In genomic region chrX:1389181-1389992, GRCh38 we compare ENCODE assay signal across 11 cellular contexts. TPM values are rescaled to one million over a fixed set of nuclear protein-coding genes. Genes with fewer than 3 reads are reported as not detected.
DNase-seq lines count a peak whose midpoint lies in the region; ATAC-seq and TF ChIP-seq lines count a peak whose summit lies in the region.
"Had no signal": no experiment of that assay in that cellular context is flagged by ENCODE, and none has a peak within 500 bp of the region (broad histone marks: within the 10 kb centered on the region; RNA-seq: fewer than 3 reads in every experiment).

No MANE protein-coding gene starts in this region.

- H3K4me1 ChIP-seq in right cardiac atrium (ENCODE audit: control insufficient read depth, insufficient read depth, low read length), result peaks cover 3% of the 10 kb centered on the region
- peaks cover 0 to 53% (median 52%) of the 10 kb centered on the region in 4 donors for H3K4me1 ChIP-seq in sigmoid colon

- H3K36me3 Mint-ChIP-seq in T-helper 2 cell treated with Interferon-gamma antibody and Interleukin-4, amounts not matched to agents 5 μg/mL and 100 μg/mL, for 36 hours (ENCODE audit: low read depth), result peaks cover 59% of the 10 kb centered on the region
- H3K36me3 Mint-ChIP-seq in activated B cell treated with CpG ODN at 0.5 μM for 24 hours (ENCODE audit: low read depth), result peaks cover 69% of the 10 kb centered on the region

- TF ChIP-seq CTCF in activated B cell treated with CpG ODN at 0.5 μM for 24 hours (IDR thresholded peaks at IDR 0.05) (no peak), sigmoid colon (IDR thresholded peaks at IDR 0.05) (no peak)

- no peaks in the 10 kb centered on the region for H3K27me3 Mint-ChIP-seq in T-helper 2 cell treated with Interferon-gamma antibody and Interleukin-4, amounts not matched to agents 5 μg/mL and 100 μg/mL, for 36 hours (ENCODE audit: low read depth)
- no peaks in the 10 kb centered on the region for H3K27me3 Mint-ChIP-seq in activated B cell treated with CpG ODN at 0.5 μM for 24 hours

- peak overlapping the region; percentile 7 for H3K4me3 Mint-ChIP-seq in T-helper 2 cell treated with Interferon-gamma antibody and Interleukin-4, amounts not matched to agents 5 μg/mL and 100 μg/mL, for 36 hours
- no peak overlapping the region for H3K4me3 Mint-ChIP-seq in activated B cell treated with CpG ODN at 0.5 μM for 24 hours

- H3K4me3 ChIP-seq in right cardiac atrium (ENCODE audit: low read length), result no peak overlapping the region
- peak overlapping the region in 1 of 4 donors; percentile 96 for H3K4me3 ChIP-seq in sigmoid colon
- H3K4me3 ChIP-seq: colonic mucosa had no signal

- H3K27me3 ChIP-seq in right cardiac atrium (ENCODE audit: control insufficient read depth, insufficient read depth) (no peaks in the 10 kb centered on the region), sigmoid colon (no peaks in the 10 kb centered on the region)
- H3K27me3 ChIP-seq: colonic mucosa had no signal

- TF ChIP-seq POLR2A in sigmoid colon (IDR thresholded peaks at IDR 0.05), result no peak

- H3K27ac Mint-ChIP-seq in T-helper 2 cell treated with Interferon-gamma antibody and Interleukin-4, amounts not matched to agents 5 μg/mL and 100 μg/mL, for 36 hours, result no peak overlapping the region
- no peak overlapping the region for H3K27ac Mint-ChIP-seq in activated B cell treated with CpG ODN at 0.5 μM for 24 hours

- no peak for ATAC-seq in activated B cell treated with CpG ODN at 0.5 μM for 24 hours (ENCODE audit: low read depth)
- no peak for ATAC-seq in right cardiac atrium
- no peak for ATAC-seq in GM21619 (IDR thresholded peaks at IDR 0.05; ENCODE audit: unreplicated experiment)
- no peak for ATAC-seq in HG03135 (IDR thresholded peaks at IDR 0.05; ENCODE audit: unreplicated experiment)
- ATAC-seq: Panc1 had no signal

- no peaks in the 10 kb centered on the region for H3K9me3 ChIP-seq in right cardiac atrium (ENCODE audit: control insufficient read depth, low read length)
- H3K9me3 ChIP-seq in sigmoid colon, result no peaks in the 10 kb centered on the region
- H3K9me3 ChIP-seq: colonic mucosa had no signal

- CTCF ChIA-PET in activated B cell treated with CpG ODN at 0.5 μM for 24 hours (lab: Charles Lee), result no interaction called here

- H3K27ac ChIP-seq in right cardiac atrium (ENCODE audit: low read length) (no peak overlapping the region), sigmoid colon (no peak overlapping the region)
- H3K27ac ChIP-seq: colonic mucosa had no signal

- DNase-seq in T-helper 2 cell treated with Interferon-gamma antibody and Interleukin-4, amounts not matched to agents 5 μg/mL and 100 μg/mL, for 36 hours (ENCODE audit: low spot score), result no peak
- no peak for DNase-seq in T-helper 2 cell
- DNase-seq in activated B cell treated with CpG ODN at 0.5 μM for 24 hours, result peak; percentile 14
- peak in 2 of 3 donors; percentile 59 to 61 for DNase-seq in right cardiac atrium
- peak; percentile 59 for DNase-seq in sigmoid colon
- no peak for DNase-seq in foreskin melanocyte
- DNase-seq: MV-4-11 had no signal

- peaks cover 44 to 64% (median 61%) of the 10 kb centered on the region in 4 donors for H3K36me3 ChIP-seq in sigmoid colon

- peaks cover 13% of the 10 kb centered on the region for H3K4me1 Mint-ChIP-seq in T-helper 2 cell treated with Interferon-gamma antibody and Interleukin-4, amounts not matched to agents 5 μg/mL and 100 μg/mL, for 36 hours (ENCODE audit: low read depth)
- peaks cover 45% of the 10 kb centered on the region for H3K4me1 Mint-ChIP-seq in activated B cell treated with CpG ODN at 0.5 μM for 24 hours

- no peaks in the 10 kb centered on the region for H3K9me3 Mint-ChIP-seq in T-helper 2 cell treated with Interferon-gamma antibody and Interleukin-4, amounts not matched to agents 5 μg/mL and 100 μg/mL, for 36 hours
- H3K9me3 Mint-ChIP-seq in activated B cell treated with CpG ODN at 0.5 μM for 24 hours, result no peaks in the 10 kb centered on the region

- TF ChIP-seq EP300 in sigmoid colon (IDR thresholded peaks at IDR 0.05), result no peak

- intact Hi-C loops in activated B cell treated with CpG ODN at 0.5 μM for 24 hours (cut with micrococcal nuclease) (no loop called here), right cardiac atrium (cut with DNase I) (no loop called here), sigmoid colon (cut with DNase I) (no loop called here)

- POLR2A ChIA-PET in activated B cell treated with CpG ODN at 0.5 μM for 24 hours (lab: Charles Lee), result no interaction called here

- WGBS in right cardiac atrium, result 90% methylated on average over 51 of the region's 51 CpGs
- 88 to 93% methylated on average over 51 of the region's 51 CpGs for WGBS in sigmoid colon, 2 donors

RNA-seq across cellular contexts. Expression of gene SLC25A6, which starts 2.5 kb away (rescaled TPM):
- total RNA-seq in activated B cell treated with CpG ODN at 0.5 μM for 24 hours (436 and 472 TPM in 2 replicates), right cardiac atrium (100 to 1,000 TPM; 154 to 228 (median 193) TPM), sigmoid colon (100 to 1,000 TPM; 329 to 493 (median 469) TPM)
- polyA plus RNA-seq in right cardiac atrium (159 TPM), sigmoid colon (100 to 1,000 TPM; 449 to 644 (median 517) TPM)

RNA-seq across cellular contexts. Expression of gene IL3RA, which starts 52.8 kb away (rescaled TPM):
- total RNA-seq in activated B cell treated with CpG ODN at 0.5 μM for 24 hours, result 0.53 and 0.66 TPM in 2 replicates
- 1 to 10 TPM; 2.6 to 4.4 (median 3.1) TPM for total RNA-seq in right cardiac atrium
- polyA plus RNA-seq in right cardiac atrium, result 8.7 TPM
- 1 to 10 TPM; 2.8 to 8.3 (median 6.2) TPM for total RNA-seq in sigmoid colon
- polyA plus RNA-seq in sigmoid colon, result 10 to 100 TPM in 1 of 3 donors, 1 to 10 TPM in 2; 1.2 to 13.4 (median 3.7) TPM

Comparison
In these comparisons a context has a peak if more than half of its experiments do, and no peak if none do; other contexts are left out.
1. DNase-seq: peak in activated B cell treated with CpG ODN at 0.5 μM for 24 hours (single experiment), right cardiac atrium (2 of 3) and sigmoid colon (single experiment); none in T-helper 2 cell treated with Interferon-gamma antibody and Interleukin-4, amounts not matched to agents 5 μg/mL and 100 μg/mL, for 36 hours (single experiment), T-helper 2 cell (0 of 5) and foreskin melanocyte (single experiment).